Comparison of ENCODE assay signal across 11 cellular contexts in genomic region chr20:36865076-36865860, GRCh38. TPM values are rescaled to one million over a fixed set of nuclear protein-coding genes. Genes with fewer than 3 reads are reported as not detected.
DNase-seq lines count a peak whose midpoint lies in the region; ATAC-seq and TF ChIP-seq lines count a peak whose summit lies in the region.
"Had no signal": no experiment of that assay in that cellular context is flagged by ENCODE, and none has a peak within 500 bp of the region (broad histone marks: within the 10 kb centered on the region; RNA-seq: fewer than 3 reads in every experiment).

No MANE protein-coding gene starts in this region.

- H3K27ac ChIP-seq in OCI-LY3 (ENCODE audit: low read length) (no peak overlapping the region), esophagus muscularis mucosa (replicated peaks in 1 of 4) (peak overlapping the region; percentile 79 to 96 (median 92)), dorsolateral prefrontal cortex (peak overlapping the region in 16 of 59 donors; percentile 5 to 90 (median 70))

- no peaks in the 10 kb centered on the region for H3K36me3 Mint-ChIP-seq in T-helper 2 cell treated with Interferon-gamma antibody and Interleukin-4, amounts not matched to agents 5 μg/mL and 100 μg/mL, for 36 hours (ENCODE audit: low read depth)
- peaks cover 0 to 4% of the 10 kb centered on the region in 2 donors for H3K36me3 Mint-ChIP-seq in stimulated activated naive B cell treated with anti-CD40 and anti-IgM and Interleukin-4, amounts not matched to agents 10 μg/mL and 1 μg/mL and 100 μg/mL, for 72 hours

- peak overlapping the region; percentile 89 for H3K4me2 ChIP-seq in OCI-LY3 (ENCODE audit: low read length)

- H3K4me3 ChIP-seq in OCI-LY3 (ENCODE audit: low read length) (peak overlapping the region; percentile 77), esophagus muscularis mucosa (no peak overlapping the region), dorsolateral prefrontal cortex (no peak overlapping the region)

- no peaks in the 10 kb centered on the region for H3K9me3 Mint-ChIP-seq in T-helper 2 cell treated with Interferon-gamma antibody and Interleukin-4, amounts not matched to agents 5 μg/mL and 100 μg/mL, for 36 hours
- H3K9me3 Mint-ChIP-seq in stimulated activated naive B cell treated with anti-CD40 and anti-IgM and Interleukin-4, amounts not matched to agents 10 μg/mL and 1 μg/mL and 100 μg/mL, for 72 hours, result no peaks in the 10 kb centered on the region

- WGBS in esophagus muscularis mucosa, result 83% methylated on average over 9 of the region's 9 CpGs

- peak overlapping the region; percentile 84 for H3K4me3 Mint-ChIP-seq in T-helper 2 cell treated with Interferon-gamma antibody and Interleukin-4, amounts not matched to agents 5 μg/mL and 100 μg/mL, for 36 hours
- peak overlapping the region; percentile 43 to 91 for H3K4me3 Mint-ChIP-seq in stimulated activated naive B cell treated with anti-CD40 and anti-IgM and Interleukin-4, amounts not matched to agents 10 μg/mL and 1 μg/mL and 100 μg/mL, for 72 hours

- H3K4me1 Mint-ChIP-seq in T-helper 2 cell treated with Interferon-gamma antibody and Interleukin-4, amounts not matched to agents 5 μg/mL and 100 μg/mL, for 36 hours (ENCODE audit: low read depth), result peaks cover 6% of the 10 kb centered on the region
- peaks cover 48 to 51% of the 10 kb centered on the region in 2 donors for H3K4me1 Mint-ChIP-seq in stimulated activated naive B cell treated with anti-CD40 and anti-IgM and Interleukin-4, amounts not matched to agents 10 μg/mL and 1 μg/mL and 100 μg/mL, for 72 hours

- no peak for ATAC-seq in stimulated activated naive B cell treated with anti-CD40 and anti-IgM and Interleukin-4, amounts not matched to agents 10 μg/mL and 1 μg/mL and 100 μg/mL, for 72 hours (replicated peaks)
- ATAC-seq in HG02759 (IDR thresholded peaks at IDR 0.05; ENCODE audit: unreplicated experiment) (no peak), GM21367 (IDR thresholded peaks at IDR 0.05; ENCODE audit: unreplicated experiment) (no peak)

- DNase-seq in T-helper 2 cell treated with Interferon-gamma antibody and Interleukin-4, amounts not matched to agents 5 μg/mL and 100 μg/mL, for 36 hours (ENCODE audit: low spot score), result no peak
- no peak for DNase-seq in T-helper 2 cell
- DNase-seq in esophagus muscularis mucosa (ENCODE audit: extremely low spot score), result no peak
- no peak for DNase-seq in stimulated activated naive B cell treated with anti-CD40 and anti-IgM and Interleukin-4, amounts not matched to agents 10 μg/mL and 1 μg/mL and 100 μg/mL, for 72 hours
- DNase-seq in dorsolateral prefrontal cortex, result no peak
- DNase-seq: ACHN, OCI-M1 had no signal

- peak overlapping the region; percentile 69; the same call in 1 of the 2 replicates for H3K9ac ChIP-seq in OCI-LY3 (ENCODE audit: low read length)

- H3K36me3 ChIP-seq in OCI-LY3 (replicated peaks; ENCODE audit: low read depth, low read length) (no peaks in the 10 kb centered on the region), esophagus muscularis mucosa (no peaks in the 10 kb centered on the region)
- H3K36me3 ChIP-seq: thoracic aorta had no signal

- no peak for TF ChIP-seq EP300 in esophagus muscularis mucosa (IDR thresholded peaks at IDR 0.05)

- H3K27me3 ChIP-seq in OCI-LY3 (ENCODE audit: low read depth, low read length) (no peaks in the 10 kb centered on the region), esophagus muscularis mucosa (no peaks in the 10 kb centered on the region), dorsolateral prefrontal cortex (no peaks in the 10 kb centered on the region)

- no peak for TF ChIP-seq POLR2A in esophagus muscularis mucosa (IDR thresholded peaks at IDR 0.05; ENCODE audit: low read depth)

- H2AFZ ChIP-seq in OCI-LY3 (ENCODE audit: low read depth, low read length), result no peak overlapping the region

- peak overlapping the region; percentile 63 for H3K27ac Mint-ChIP-seq in T-helper 2 cell treated with Interferon-gamma antibody and Interleukin-4, amounts not matched to agents 5 μg/mL and 100 μg/mL, for 36 hours
- peak overlapping the region; percentile 53 for H3K27ac Mint-ChIP-seq in stimulated activated naive B cell treated with anti-CD40 and anti-IgM and Interleukin-4, amounts not matched to agents 10 μg/mL and 1 μg/mL and 100 μg/mL, for 72 hours

- H3K79me2 ChIP-seq in OCI-LY3 (ENCODE audit: low read length), result peaks cover 18% of the 10 kb centered on the region

- no peaks in the 10 kb centered on the region for H4K20me1 ChIP-seq in OCI-LY3 (ENCODE audit: insufficient read depth, low read length)

- peaks cover 41% of the 10 kb centered on the region for H3K27me3 Mint-ChIP-seq in T-helper 2 cell treated with Interferon-gamma antibody and Interleukin-4, amounts not matched to agents 5 μg/mL and 100 μg/mL, for 36 hours (ENCODE audit: low read depth)
- no peaks in the 10 kb centered on the region for H3K27me3 Mint-ChIP-seq in stimulated activated naive B cell treated with anti-CD40 and anti-IgM and Interleukin-4, amounts not matched to agents 10 μg/mL and 1 μg/mL and 100 μg/mL, for 72 hours

- H3K9me3 ChIP-seq in OCI-LY3 (ENCODE audit: insufficient read depth, low read length), result no peaks in the 10 kb centered on the region
- no peaks in the 10 kb centered on the region for H3K9me3 ChIP-seq in esophagus muscularis mucosa
- H3K9me3 ChIP-seq: thoracic aorta had no signal

- TF ChIP-seq CTCF in OCI-LY3 (IDR thresholded peaks at IDR 0.05; ENCODE audit: low read depth, low read length) (no peak), esophagus muscularis mucosa (IDR thresholded peaks at IDR 0.05) (no peak), dorsolateral prefrontal cortex (IDR thresholded peaks at IDR 0.05 in 54 of 56, conservative IDR thresholded peaks at IDR 0.05 in 2 of 56; ENCODE audit: low read depth in 1 of 56, partially characterized antibody in 56 of 56) (no peak)

- intact Hi-C loops in esophagus muscularis mucosa (cut with DNase I), result loop anchor here (10.0 kb wide), 3 partner anchors 90 to 260 kb away; partner anchors contain the start of genes DSN1, NDRG3 and RAB5IF
- intact Hi-C loops in dorsolateral prefrontal cortex (cut with DNase I), result loop anchor here (10.0 kb wide), 2 partner anchors 50 to 260 kb away; partner anchors contain the start of gene RAB5IF (in 1 of the 2)

- H3K4me1 ChIP-seq in OCI-LY3 (ENCODE audit: low read length), result peaks cover 45% of the 10 kb centered on the region
- peaks cover 20 to 43% (median 39%) of the 10 kb centered on the region in 4 donors for H3K4me1 ChIP-seq in esophagus muscularis mucosa

RNA-seq across cellular contexts. Expression of gene TLDC2, which starts 10.7 kb away (rescaled TPM):
- total RNA-seq in esophagus muscularis mucosa, result under 1 TPM in 3 of 4 donors, not detected in 1; 0.34 to 0.66 (median 0.42) TPM
- under 1 TPM in 4 of 120 experiments, not detected in 116; 0.32 to 0.57 (median 0.38) TPM for total RNA-seq in dorsolateral prefrontal cortex
